ENCODE assay signal across 8 cellular contexts in genomic region chr2:154244932-154245331, GRCh38.
"Had no signal": no experiment of that assay in that cellular context is flagged by ENCODE, and none has a peak within 500 bp of the region (broad histone marks: within the 10 kb centered on the region; RNA-seq: fewer than 3 reads in every experiment).

No MANE protein-coding gene starts in this region.

- H3K4me3 ChIP-seq: GM12878 had no signal

- FAIRE-seq: G401.6, GM12878, GM12891, GM12892, GM18507, GM19239 had no signal

- DNase-seq: GDM1, GF-D8 had no signal

- ATAC-seq: GM12878 had no signal
